In genomic region chr16:66403531-66404145, GRCh38 we compare ENCODE assay signal across 2 cellular contexts.
TF ChIP-seq lines count a peak whose summit lies in the region.

No MANE protein-coding gene starts in this region.

TF ChIP-seq in HepG2, 621 proteins besides CTCF, POLR2A, EP300 and RAD21:
- TF ChIP-seq NRL (CRISPR knock-in tag; IDR thresholded peaks at IDR 0.05; ENCODE audit: borderline replicate concordance) (peak; percentile 54; the same call in 1 of the 2 replicates), RXRB (CRISPR knock-in tag; IDR thresholded peaks at IDR 0.05; ENCODE audit: borderline replicate concordance) (peak; percentile 48; the same call in 1 of the 2 replicates), ZMAT3 (CRISPR knock-in tag; conservative IDR thresholded peaks at IDR 0.05) (0 out of 2 replicates have a peak, but pooled peaks have one; percentile 30), THRA (CRISPR knock-in tag; IDR thresholded peaks at IDR 0.05; ENCODE audit: borderline replicate concordance) (peak; percentile 48; the same call in 1 of the 2 replicates), ZNF737 (CRISPR knock-in tag; IDR thresholded peaks at IDR 0.05; ENCODE audit: borderline replicate concordance) (no peak), HDAC6 (IDR thresholded peaks at IDR 0.05; ENCODE audit: low read depth, low read length) (no peak), ZNF350 (CRISPR knock-in tag; IDR thresholded peaks at IDR 0.05; ENCODE audit: borderline replicate concordance, low read depth) (0 out of 2 replicates have a peak, but pooled peaks have one; percentile 33), REL (CRISPR knock-in tag; conservative IDR thresholded peaks at IDR 0.05) (no peak), TAF1 (CRISPR knock-in tag; IDR thresholded peaks at IDR 0.05) (no peak), NR2F6 (IDR thresholded peaks at IDR 0.05) (0 out of 2 replicates have a peak, but pooled peaks have one; percentile 11), NR2F6 (CRISPR knock-in tag; IDR thresholded peaks at IDR 0.05) (no peak)

TF ChIP-seq in GM12891, 5 proteins besides CTCF, POLR2A, EP300 and RAD21:
- TF ChIP-seq POLR2AphosphoS5 (IDR thresholded peaks at IDR 0.05; ENCODE audit: low read depth, low read length) = no peak
- no peak for TF ChIP-seq TAF1 (IDR thresholded peaks at IDR 0.05; ENCODE audit: low read depth, low read length)
- no peak for TF ChIP-seq SPI1 (IDR thresholded peaks at IDR 0.05; ENCODE audit: low read depth, low read length)
- TF ChIP-seq POU2F2 (IDR thresholded peaks at IDR 0.05; ENCODE audit: low read depth, low read length) = no peak
- no peak for TF ChIP-seq PAX5 (IDR thresholded peaks at IDR 0.05; ENCODE audit: insufficient read depth, low read length, severe bottlenecking)
TF ChIP-seq in GM12891: peak in this region for 0.
